Comparison of ENCODE assay signal across 16 cellular contexts in the genomic region with DNA sequence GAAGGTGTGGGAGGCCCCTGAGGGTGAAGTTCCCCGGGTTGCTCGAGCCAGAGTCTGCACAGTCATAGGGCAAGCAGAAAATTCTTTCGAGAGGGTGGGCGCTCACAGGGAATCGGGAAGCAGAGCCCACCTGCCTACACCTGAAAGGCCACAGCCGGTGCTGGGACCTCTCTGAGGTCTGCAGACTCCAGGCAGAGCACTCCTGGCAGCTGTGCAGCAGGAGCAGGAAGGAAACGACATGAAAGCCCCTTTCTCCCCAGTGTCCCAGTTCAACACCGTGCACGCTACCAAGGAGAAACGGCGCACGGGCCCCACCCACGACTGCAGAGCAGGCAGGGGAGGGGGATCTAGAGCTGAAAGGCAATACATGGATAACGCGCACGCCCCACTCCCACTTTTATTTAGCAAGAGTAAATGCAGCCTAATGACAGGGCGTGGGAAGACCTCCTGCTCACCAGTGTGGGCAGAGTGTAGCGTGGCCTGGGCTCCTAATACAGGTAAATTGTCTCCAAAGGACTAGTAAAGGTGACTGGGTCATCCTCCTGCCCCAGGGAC. TPM values are rescaled to one million over a fixed set of nuclear protein-coding genes. Genes with fewer than 3 reads are reported as not detected.
A peak's percentile ranks its signal among the peaks of the same experiment; 100 is the strongest.
DNase-seq lines count a peak whose midpoint lies in the region; ATAC-seq and TF ChIP-seq lines count a peak whose summit lies in the region.
"Had no signal": no experiment of that assay in that cellular context is flagged by ENCODE, and none has a peak within 500 bp of the region (broad histone marks: within the 10 kb centered on the region; RNA-seq: fewer than 3 reads in every experiment).

No MANE protein-coding gene starts in this region.

- in situ Hi-C loops in Panc1 (cut with HindIII; ENCODE audit: low pct_unique_long_range_greater_than_20kb, low sequenced_read_pairs) = no loop called here

- TSS peak; percentile 72 for BruUV-seq in Panc1 (replicated peaks; lab: Mats Ljungman, UMichigan)

- no peak for ATAC-seq in Panc1
- no peak for ATAC-seq in HG03095 (IDR thresholded peaks at IDR 0.05; ENCODE audit: unreplicated experiment)
- ATAC-seq in HG02973 (IDR thresholded peaks at IDR 0.05; ENCODE audit: unreplicated experiment) = no peak
- ATAC-seq: GM23338 had no signal

- intact Hi-C loops in Panc1 (cut with micrococcal nuclease; ENCODE audit: unreplicated experiment) = no loop called here
- intact Hi-C loops in dorsolateral prefrontal cortex (cut with DNase I) = loop anchor here in 1 of 2 donors (10.0 kb wide), 2 partner anchors 130 to 290 kb away; a partner anchor contains a TSS

- H3K4me3 ChIP-seq in Panc1 (ENCODE audit: low read depth in 2 of 2, low read length in 2 of 2) (no peak overlapping the region), dorsolateral prefrontal cortex (no peak overlapping the region)
- H3K4me3 ChIP-seq: GM23338 had no signal

- peak; percentile 52 for DNase-seq in activated effector memory CD4-positive, alpha-beta T cell treated with anti-CD3 and anti-CD28 coated beads, Interleukin-2, amount 50 U/mL, for 16 hours
- no peak for DNase-seq in activated effector memory CD4-positive, alpha-beta T cell treated with Interleukin-2 at 50 U/mL for 16 hours
- no peak for DNase-seq in Panc1 (ENCODE audit: low read depth, low spot score)
- peak in 1 of 10 donors; percentile 19 for DNase-seq in dorsolateral prefrontal cortex
- no peak for DNase-seq in SKM-1 treated with dmso at 0.1 percent for 144 hours (lab: John Stamatoyannopoulos, UW; ENCODE audit: unreplicated experiment)
- DNase-seq: 8988T, Karpas-422, NCI-H1417, NCI-H2029 treated with DMSO at 0.1 percent for 48 hours, NCI-H510A treated with DMSO at 0.1 percent for 48 hours, T-helper 1 cell had no signal

- H3K36me3 ChIP-seq in Panc1 (ENCODE audit: control insufficient read depth, insufficient read depth, low read length) = no peaks in the 10 kb centered on the region; the same call in 1 of the 2 replicates

- H3K9me3 ChIP-seq in Panc1 (ENCODE audit: control insufficient read depth, insufficient read depth, low read depth, low read length) = no peaks in the 10 kb centered on the region

- TF ChIP-seq CTCF in Panc1 (IDR thresholded peaks at IDR 0.05) = no peak
- no peak for TF ChIP-seq CTCF in dorsolateral prefrontal cortex (IDR thresholded peaks at IDR 0.05 in 54 of 56, conservative IDR thresholded peaks at IDR 0.05 in 2 of 56; ENCODE audit: low read depth in 1 of 56, partially characterized antibody in 56 of 56)

- H3K27ac ChIP-seq in Panc1 (ENCODE audit: low read length) = no peak overlapping the region
- H3K27ac ChIP-seq in dorsolateral prefrontal cortex = peak overlapping the region in 58 of 59 donors; percentile 74 to 99 (median 94)
- H3K27ac ChIP-seq in temporal lobe (ENCODE audit: low read depth, low read length) = peak overlapping the region; percentile 99
- H3K27ac ChIP-seq: C4-2B had no signal

- POLR2A ChIA-PET in Panc1 (lab: Charles Lee) = no interaction called here

- no peaks in the 10 kb centered on the region for H3K4me1 ChIP-seq in Panc1 (ENCODE audit: control insufficient read depth, insufficient read depth, low read length)

- H3K27me3 ChIP-seq in Panc1 (ENCODE audit: control insufficient read depth, insufficient read depth, low read length) = no peaks in the 10 kb centered on the region
- H3K27me3 ChIP-seq in dorsolateral prefrontal cortex = no peaks in the 10 kb centered on the region

- CTCF ChIA-PET in Panc1 (lab: Charles Lee) = no interaction called here

RNA-seq across cellular contexts. Expression of a gene that starts 13.5 kb away (rescaled TPM):
- total RNA-seq in Panc1 (2021; ENCODE audit: unreplicated experiment) = 356 TPM
- 397 TPM for polyA plus RNA-seq in Panc1 (2012; ENCODE audit: insufficient read length)
- total RNA-seq in dorsolateral prefrontal cortex = 100 to 1,000 TPM in 13 of 120 experiments, 10 to 100 TPM in 107; 31.8 to 187 (median 67.2) TPM
- 20.9 TPM for total RNA-seq in temporal lobe

RNA-seq across cellular contexts. Expression of a gene that starts 18.4 kb away (rescaled TPM):
- 76.1 TPM for total RNA-seq in Panc1 (2021; ENCODE audit: unreplicated experiment)
- polyA plus RNA-seq in Panc1 (2012; ENCODE audit: insufficient read length) = 69.6 TPM
- total RNA-seq in dorsolateral prefrontal cortex = 100 to 1,000 TPM in 15 of 120 experiments, 10 to 100 TPM in 105; 44.1 to 151 (median 75.1) TPM
- total RNA-seq in temporal lobe = 18.7 TPM
